ENCODE assay signal across 9 cellular contexts in the genomic region with DNA sequence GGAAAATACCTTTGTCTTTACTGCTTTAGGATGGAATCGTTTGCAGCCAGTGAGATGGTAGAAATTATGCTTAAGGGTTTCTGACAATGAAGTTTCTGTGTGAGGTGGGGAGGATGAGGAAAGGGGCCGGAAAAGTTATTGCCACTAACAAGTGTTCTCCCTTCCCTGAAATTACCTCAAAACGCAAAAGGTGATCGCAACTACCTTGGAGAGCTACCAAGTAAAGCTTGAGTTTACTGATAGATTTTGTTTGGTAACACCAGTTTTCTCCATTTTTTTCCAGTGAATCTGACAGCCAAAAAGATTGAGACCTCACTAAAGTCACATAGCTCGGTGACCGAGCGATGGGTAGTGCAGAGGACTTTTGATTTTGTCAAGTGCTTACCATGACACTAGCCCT. TPM values are rescaled to one million over a fixed set of nuclear protein-coding genes. Genes with fewer than 3 reads are reported as not detected.
DNase-seq lines count a peak whose midpoint lies in the region; ATAC-seq, FAIRE-seq and TF ChIP-seq lines count a peak whose summit lies in the region.
"Had no signal": no experiment of that assay in that cellular context is flagged by ENCODE, and none has a peak within 500 bp of the region (broad histone marks: within the 10 kb centered on the region; RNA-seq: fewer than 3 reads in every experiment).

No MANE protein-coding gene starts in this region.

- H3K36me3 Mint-ChIP-seq in activated T-helper 2 cell treated with anti-CD3 and anti-CD28 coated beads, Interferon-gamma antibody, Interleukin-2, Interleukin-4, amounts not matched to agents 10 μg/mL and 5 μg/mL and 100 μg/mL, durations not matched to agents 14 hours and 24 hours and 36 hours (ENCODE audit: low read depth): peaks cover 20% of the 10 kb centered on the region

- H3K27me3 Mint-ChIP-seq in activated T-helper 2 cell treated with anti-CD3 and anti-CD28 coated beads, Interferon-gamma antibody, Interleukin-2, Interleukin-4, amounts not matched to agents 10 μg/mL and 5 μg/mL and 100 μg/mL, durations not matched to agents 14 hours and 24 hours and 36 hours (ENCODE audit: low read depth): no peaks in the 10 kb centered on the region

- H3K27ac Mint-ChIP-seq in activated T-helper 2 cell treated with anti-CD3 and anti-CD28 coated beads, Interferon-gamma antibody, Interleukin-2, Interleukin-4, amounts not matched to agents 10 μg/mL and 5 μg/mL and 100 μg/mL, durations not matched to agents 14 hours and 24 hours and 36 hours: no peak overlapping the region

- no peak overlapping the region for H3K9ac ChIP-seq in kidney (ENCODE audit: low read length in 2 of 2)

- in situ Hi-C loops in ACHN (cut with HindIII; ENCODE audit: low pct_ligation_motif_present, low pct_unique_long_range_greater_than_20kb, low sequenced_read_pairs): no loop called here

- no peak for FAIRE-seq in kidney (lab: Jason Lieb, UNC)
- FAIRE-seq: GM18507 had no signal

- no peaks in the 10 kb centered on the region for H3K27me3 ChIP-seq in H7 (ENCODE audit: control insufficient read depth, insufficient read depth, low read length)

- DNase-seq in ACHN (peak; percentile 19), H7 (peak; percentile 42), kidney (no peak), GM19240 (ENCODE audit: insufficient read length, low spot score) (no peak), NCI-H146 treated with DMSO at 0.1 percent for 48 hours (lab: John Stamatoyannopoulos, UW; ENCODE audit: unreplicated experiment) (no peak)
- DNase-seq in activated T-helper 2 cell treated with anti-CD3 and anti-CD28 coated beads, Interferon-gamma antibody, Interleukin-2, Interleukin-4, amounts not matched to agents 10 μg/mL and 5 μg/mL and 100 μg/mL, durations not matched to agents 14 hours and 24 hours and 36 hours (ENCODE audit: low spot score): no peak

- peaks cover 3 to 5% of the 10 kb centered on the region in 2 donors for H3K4me1 ChIP-seq in kidney (ENCODE audit: control insufficient read depth in 1 of 2, insufficient read depth in 1 of 2, low read depth in 1 of 2, low read length in 2 of 2)

- TF ChIP-seq CTCF in kidney (IDR thresholded peaks at IDR 0.05; ENCODE audit: borderline replicate concordance, extremely low read depth, insufficient read depth): no peak

- no peaks in the 10 kb centered on the region for H3K9me3 Mint-ChIP-seq in activated T-helper 2 cell treated with anti-CD3 and anti-CD28 coated beads, Interferon-gamma antibody, Interleukin-2, Interleukin-4, amounts not matched to agents 10 μg/mL and 5 μg/mL and 100 μg/mL, durations not matched to agents 14 hours and 24 hours and 36 hours

- H3K4me3 Mint-ChIP-seq in activated T-helper 2 cell treated with anti-CD3 and anti-CD28 coated beads, Interferon-gamma antibody, Interleukin-2, Interleukin-4, amounts not matched to agents 10 μg/mL and 5 μg/mL and 100 μg/mL, durations not matched to agents 14 hours and 24 hours and 36 hours (ENCODE audit: low read depth): peak overlapping the region; percentile 92

- peaks cover 31% of the 10 kb centered on the region for H3K4me1 Mint-ChIP-seq in activated T-helper 2 cell treated with anti-CD3 and anti-CD28 coated beads, Interferon-gamma antibody, Interleukin-2, Interleukin-4, amounts not matched to agents 10 μg/mL and 5 μg/mL and 100 μg/mL, durations not matched to agents 14 hours and 24 hours and 36 hours (ENCODE audit: low read depth)

- H3K9me3 ChIP-seq in kidney (ENCODE audit: control insufficient read depth in 1 of 2, low read length in 2 of 2): no peaks in the 10 kb centered on the region

- intact Hi-C loops in activated T-helper 2 cell treated with anti-CD3 and anti-CD28 coated beads, Interferon-gamma antibody, Interleukin-2, Interleukin-4, amounts not matched to agents 10 μg/mL and 5 μg/mL and 100 μg/mL, durations not matched to agents 14 hours and 24 hours and 36 hours (cut with micrococcal nuclease): no loop called here
- intact Hi-C loops in kidney (cut with DNase I): no loop called here

- H3K36me3 ChIP-seq in H7 (replicated peaks; ENCODE audit: control insufficient read depth, insufficient read depth, low read length): no peaks in the 10 kb centered on the region; the same call in 1 of the 2 replicates
- H3K36me3 ChIP-seq in kidney (ENCODE audit: control insufficient read depth in 1 of 2, insufficient read depth in 2 of 2, low read length in 2 of 2): no peaks in the 10 kb centered on the region

- no peak overlapping the region for H3K27ac ChIP-seq in kidney (ENCODE audit: low read depth in 2 of 2, low read length in 2 of 2)

- H3K4me3 ChIP-seq in H7 (ENCODE audit: insufficient read depth, low read depth, low read length): peak overlapping the region; percentile 83
- H3K4me3 ChIP-seq in kidney (ENCODE audit: low read length in 2 of 2): peak overlapping the region; percentile 74 to 76

- ATAC-seq in GM18511 (IDR thresholded peaks at IDR 0.05; ENCODE audit: unreplicated experiment) (no peak), HG03457 (IDR thresholded peaks at IDR 0.05; ENCODE audit: unreplicated experiment) (no peak)

RNA-seq across cellular contexts. Expression of gene SUV39H2, which starts 1.5 kb away (rescaled TPM):
- total RNA-seq in H7 (2014; rRNA removed; shearing (Covaris generic)): 26.8 and 27.6 TPM in 2 replicates
- 44.0 and 45.0 TPM in 2 replicates for total RNA-seq in activated T-helper 2 cell treated with anti-CD3 and anti-CD28 coated beads, Interferon-gamma antibody, Interleukin-2, Interleukin-4, amounts not matched to agents 10 μg/mL and 5 μg/mL and 100 μg/mL, durations not matched to agents 14 hours and 24 hours and 36 hours
- 5.1 TPM for total RNA-seq in kidney
- polyA plus RNA-seq in kidney (ENCODE audit: insufficient read depth, low read depth, low replicate concordance): 3.8 TPM

RNA-seq across cellular contexts. Expression of gene HSPA14, which starts 42.1 kb away (rescaled TPM):
- 18.5 and 24.0 TPM in 2 replicates for total RNA-seq in H7 (2014; rRNA removed; shearing (Covaris generic))
- total RNA-seq in activated T-helper 2 cell treated with anti-CD3 and anti-CD28 coated beads, Interferon-gamma antibody, Interleukin-2, Interleukin-4, amounts not matched to agents 10 μg/mL and 5 μg/mL and 100 μg/mL, durations not matched to agents 14 hours and 24 hours and 36 hours: 34.1 and 34.5 TPM in 2 replicates
- total RNA-seq in kidney: 10.4 TPM
- 9.7 TPM for polyA plus RNA-seq in kidney (ENCODE audit: insufficient read depth, low read depth, low replicate concordance)

RNA-seq across cellular contexts. Expression of gene MSANTD7, which starts 42.1 kb away (rescaled TPM):
- total RNA-seq in H7 (2014; rRNA removed; shearing (Covaris generic)): 17.4 and 23.7 TPM in 2 replicates
- total RNA-seq in activated T-helper 2 cell treated with anti-CD3 and anti-CD28 coated beads, Interferon-gamma antibody, Interleukin-2, Interleukin-4, amounts not matched to agents 10 μg/mL and 5 μg/mL and 100 μg/mL, durations not matched to agents 14 hours and 24 hours and 36 hours: 22.3 and 25.6 TPM in 2 replicates
- total RNA-seq in kidney: 9.5 TPM
- 2.8 TPM for polyA plus RNA-seq in kidney (ENCODE audit: insufficient read depth, low read depth, low replicate concordance)

RNA-seq across cellular contexts. Expression of gene CDNF, which starts 42.4 kb away (rescaled TPM):
- 0.28 and 2.8 TPM in 2 replicates for total RNA-seq in H7 (2014; rRNA removed; shearing (Covaris generic))
- 0.39 and 0.67 TPM in 2 replicates for total RNA-seq in activated T-helper 2 cell treated with anti-CD3 and anti-CD28 coated beads, Interferon-gamma antibody, Interleukin-2, Interleukin-4, amounts not matched to agents 10 μg/mL and 5 μg/mL and 100 μg/mL, durations not matched to agents 14 hours and 24 hours and 36 hours
- total RNA-seq in kidney: 2.1 TPM
- polyA plus RNA-seq in kidney (ENCODE audit: insufficient read depth, low read depth, low replicate concordance): 2.3 TPM

Comparison
In these comparisons a context has a peak if more than half of its experiments do, and no peak if none do; other contexts are left out.
1. DNase-seq: peak in ACHN (single experiment) and H7 (single experiment); none in activated T-helper 2 cell treated with anti-CD3 and anti-CD28 coated beads, Interferon-gamma antibody, Interleukin-2, Interleukin-4, amounts not matched to agents 10 μg/mL and 5 μg/mL and 100 μg/mL, durations not matched to agents 14 hours and 24 hours and 36 hours (single experiment), kidney (single experiment), GM19240 (single experiment) and NCI-H146 treated with DMSO at 0.1 percent for 48 hours (single experiment).